In the genomic region with DNA sequence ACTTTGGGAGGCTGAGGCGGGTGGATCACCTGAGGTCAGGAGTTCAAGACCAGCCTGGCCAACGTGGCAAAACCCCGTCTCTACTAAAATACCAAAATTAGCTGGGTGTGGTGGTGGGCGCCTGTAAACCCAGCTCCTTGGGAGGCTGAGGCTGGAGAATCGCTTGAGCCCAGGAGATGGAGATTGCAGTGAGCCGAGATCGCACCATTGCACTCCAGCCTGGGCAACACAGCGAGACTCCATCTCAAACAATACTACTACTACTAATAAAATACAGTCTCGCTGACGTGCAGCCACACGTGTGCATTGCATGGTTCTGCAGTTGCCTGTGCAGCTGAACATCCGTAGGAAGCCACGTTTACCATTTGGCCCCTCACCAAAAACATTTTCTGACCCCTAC, we compare ENCODE assay signal across 11 cellular contexts. TPM values are rescaled to one million over a fixed set of nuclear protein-coding genes. Genes with fewer than 3 reads are reported as not detected.
"Had no signal": no experiment of that assay in that cellular context is flagged by ENCODE, and none has a peak within 500 bp of the region (broad histone marks: within the 10 kb centered on the region; RNA-seq: fewer than 3 reads in every experiment).

No MANE protein-coding gene starts in this region.

RNA-seq across cellular contexts. Expression of gene PLEKHN1, which starts 19.5 kb away (rescaled TPM):
- total RNA-seq: frontal cortex had no signal

RNA-seq across cellular contexts. Expression of gene SAMD11, which starts 23.1 kb away (rescaled TPM):
- total RNA-seq: endothelial cell of umbilical vein, foreskin keratinocyte had no signal
- polyA plus RNA-seq: endothelial cell of umbilical vein had no signal

RNA-seq across cellular contexts. Expression of gene PERM1, which starts 35.1 kb away (rescaled TPM):
- total RNA-seq: colonic mucosa, dermis blood vessel endothelial cell, dermis microvascular lymphatic vessel endothelial cell, endodermal cell, endothelial cell of umbilical vein, epithelial cell of proximal tubule, esophagus mucosa, esophagus squamous epithelium, foreskin keratinocyte, frontal cortex, glomerular endothelial cell had no signal
- polyA plus RNA-seq: endothelial cell of umbilical vein, foreskin keratinocyte had no signal
